ENCODE assay signal across 21 cellular contexts in genomic region chr17:4893721-4894560, GRCh38. TPM values are rescaled to one million over a fixed set of nuclear protein-coding genes. Genes with fewer than 3 reads are reported as not detected.
"Had no signal": no experiment of that assay in that cellular context is flagged by ENCODE, and none has a peak within 500 bp of the region (broad histone marks: within the 10 kb centered on the region; RNA-seq: fewer than 3 reads in every experiment).

No MANE protein-coding gene starts in this region.

- H3K27me3 ChIP-seq: right lobe of liver, testis, vagina had no signal

- H3K4me3 ChIP-seq: coronary artery, heart right ventricle, right lobe of liver, skin epidermis, testis, vagina had no signal

- H3K9me3 ChIP-seq: heart right ventricle, right lobe of liver, testis, vagina had no signal

- H3K27me3 Mint-ChIP-seq: activated CD4-positive, alpha-beta memory T cell treated with anti-CD3 and anti-CD28 coated beads, Interleukin-2, amount 10 ng/mL, durations not matched to agents 7 days and 5 days; T-helper 17 cell had no signal

- H3K27ac Mint-ChIP-seq: activated CD4-positive, alpha-beta memory T cell treated with anti-CD3 and anti-CD28 coated beads, Interleukin-2, amount 10 ng/mL, durations not matched to agents 7 days and 5 days; activated naive CD4-positive, alpha-beta T cell treated with anti-CD3 and anti-CD28 coated beads, Interleukin-2, amount 10 ng/mL, durations not matched to agents 7 days and 5 days; immature natural killer cell; T-helper 17 cell had no signal

- DNase-seq: activated CD4-positive, alpha-beta memory T cell treated with anti-CD3 and anti-CD28 coated beads, Interleukin-2, amount 10 ng/mL, durations not matched to agents 7 days and 5 days; activated CD4-positive, alpha-beta T cell treated with anti-CD3 and anti-CD28 coated beads for 48 hours; activated CD4-positive, CD25-positive, alpha-beta regulatory T cell; activated effector memory CD4-positive, alpha-beta T cell treated with anti-CD3 and anti-CD28 coated beads, Interleukin-2, amount 50 U/mL, for 16 hours; activated naive CD4-positive, alpha-beta T cell treated with anti-CD3 and anti-CD28 coated beads, Interleukin-2, amount 10 ng/mL, durations not matched to agents 7 days and 5 days; amygdala; cerebellar nuclear complex; heart right ventricle; immature natural killer cell; nephron progenitor cell; nucleus accumbens; stimulated activated CD4-positive, alpha-beta T cell treated with anti-CD3 and anti-CD28 coated beads, Interleukin-1b, Interleukin-23, amount 100 ng/mL, for 48 hours; T-helper 17 cell; testis; trophoblast cell had no signal

- H3K4me3 Mint-ChIP-seq: activated CD4-positive, alpha-beta memory T cell treated with anti-CD3 and anti-CD28 coated beads, Interleukin-2, amount 10 ng/mL, durations not matched to agents 7 days and 5 days; activated naive CD4-positive, alpha-beta T cell treated with anti-CD3 and anti-CD28 coated beads, Interleukin-2, amount 10 ng/mL, durations not matched to agents 7 days and 5 days; immature natural killer cell; nephron progenitor cell; T-helper 17 cell had no signal

- H3K9me3 Mint-ChIP-seq: activated CD4-positive, alpha-beta memory T cell treated with anti-CD3 and anti-CD28 coated beads, Interleukin-2, amount 10 ng/mL, durations not matched to agents 7 days and 5 days; activated naive CD4-positive, alpha-beta T cell treated with anti-CD3 and anti-CD28 coated beads, Interleukin-2, amount 10 ng/mL, durations not matched to agents 7 days and 5 days; immature natural killer cell; nephron progenitor cell had no signal

- H3K27ac ChIP-seq: coronary artery, heart right ventricle, right lobe of liver, skin epidermis, testis, vagina had no signal

RNA-seq across cellular contexts. Expression of gene GP1BA, which starts 38.1 kb away (rescaled TPM):
- total RNA-seq: activated CD4-positive, alpha-beta memory T cell treated with anti-CD3 and anti-CD28 coated beads, Interleukin-2, amount 10 ng/mL, durations not matched to agents 7 days and 5 days; epithelial cell of proximal tubule; fibroblast of villous mesenchyme; vagina had no signal
